In the genomic region with DNA sequence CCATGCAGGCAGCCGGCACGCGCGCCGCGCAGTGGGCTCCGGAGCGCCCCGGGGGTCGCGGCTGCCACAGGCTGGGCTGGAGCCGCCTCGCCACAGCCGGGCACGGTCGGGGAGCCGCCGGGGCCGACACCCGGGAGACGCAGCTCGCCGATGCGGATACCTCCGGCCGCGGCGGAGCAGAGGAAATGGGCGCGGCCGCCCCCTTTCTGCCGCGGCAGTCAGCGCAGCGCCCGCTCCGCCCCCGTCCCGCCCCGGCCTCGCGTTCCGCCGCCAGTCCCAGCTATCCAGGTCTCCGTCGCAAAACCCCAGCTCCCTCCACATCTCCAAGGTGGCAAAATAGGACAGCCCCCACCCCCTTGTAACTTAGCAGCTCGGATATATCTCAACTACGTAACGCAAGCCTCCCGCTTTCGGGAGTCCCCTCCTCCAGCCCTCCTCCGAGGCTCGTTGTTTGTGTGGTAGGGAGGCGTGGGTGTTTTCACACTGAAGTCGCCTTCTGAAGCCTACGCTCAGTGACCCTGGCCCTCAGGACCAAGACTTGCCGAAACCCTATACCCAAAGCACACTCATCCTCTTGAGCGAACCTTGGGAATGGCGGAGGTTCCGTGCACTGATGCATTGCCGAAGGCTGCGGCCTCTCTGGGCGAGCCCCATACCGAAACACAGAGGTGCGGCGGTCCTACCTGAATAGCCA, we compare ENCODE assay signal across 8 cellular contexts. TPM values are rescaled to one million over a fixed set of nuclear protein-coding genes. Genes with fewer than 3 reads are reported as not detected.
DNase-seq lines count a peak whose midpoint lies in the region; ATAC-seq and TF ChIP-seq lines count a peak whose summit lies in the region.

A gene with protein sequence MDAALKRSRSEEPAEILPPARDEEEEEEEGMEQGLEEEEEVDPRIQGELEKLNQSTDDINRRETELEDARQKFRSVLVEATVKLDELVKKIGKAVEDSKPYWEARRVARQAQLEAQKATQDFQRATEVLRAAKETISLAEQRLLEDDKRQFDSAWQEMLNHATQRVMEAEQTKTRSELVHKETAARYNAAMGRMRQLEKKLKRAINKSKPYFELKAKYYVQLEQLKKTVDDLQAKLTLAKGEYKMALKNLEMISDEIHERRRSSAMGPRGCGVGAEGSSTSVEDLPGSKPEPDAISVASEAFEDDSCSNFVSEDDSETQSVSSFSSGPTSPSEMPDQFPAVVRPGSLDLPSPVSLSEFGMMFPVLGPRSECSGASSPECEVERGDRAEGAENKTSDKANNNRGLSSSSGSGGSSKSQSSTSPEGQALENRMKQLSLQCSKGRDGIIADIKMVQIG (minus strand): TSS at position 182 of the 694 bp plus-strand sequence. CDS start 178 bp downstream, at position 4.

- H3K27me3 ChIP-seq in DND-41 (ENCODE audit: insufficient read depth, low read length, poor library complexity): peaks cover 11% of the 10 kb centered on the region
- no peaks in the 10 kb centered on the region for H3K27me3 ChIP-seq in heart left ventricle

- intact Hi-C loops in heart left ventricle (cut with DNase I): loop anchor here in 9 of 10 donors (1.0 to 5.0 kb wide), 9 partner anchors 40 to 65 kb away; no protein-coding TSS in a partner anchor

- peaks cover 29% of the 10 kb centered on the region for H3K79me2 ChIP-seq in DND-41 (ENCODE audit: insufficient read depth, low read length)

- H4K20me1 ChIP-seq in DND-41 (ENCODE audit: insufficient read depth, low read length): no peaks in the 10 kb centered on the region

- peak; percentile 77 for TF ChIP-seq CTCF in DND-41 (IDR thresholded peaks at IDR 0.05; ENCODE audit: borderline replicate concordance, extremely low read depth, low read length, poor library complexity, severe bottlenecking)
- peak; percentile 56 to 90 (median 82) for TF ChIP-seq CTCF in heart left ventricle (IDR thresholded peaks at IDR 0.05)

- peak; percentile 35; the same call in 1 of the 2 replicates for TF ChIP-seq RAD21 in Ishikawa (IDR thresholded peaks at IDR 0.05; ENCODE audit: low read depth)

- H3K4me2 ChIP-seq in DND-41 (ENCODE audit: insufficient read depth, low read length): peak within 1 kb of the TSS; percentile 98

- peaks cover 61% of the 10 kb centered on the region for H3K4me1 ChIP-seq in DND-41 (ENCODE audit: insufficient read depth, low read length)
- peaks cover 0 to 50% (median 30%) of the 10 kb centered on the region in 12 donors for H3K4me1 ChIP-seq in heart left ventricle

- H2AFZ ChIP-seq in DND-41 (ENCODE audit: low read depth, low read length): peak within 1 kb of the TSS; percentile 66

- peak in 1 of 2 donors; percentile 69 for TF ChIP-seq POLR2A in heart left ventricle (IDR thresholded peaks at IDR 0.05)

- H3K4me3 ChIP-seq in DND-41 (ENCODE audit: low read depth in 1 of 2, low read length in 2 of 2): peak within 1 kb of the TSS; percentile 72 to 96
- peak within 1 kb of the TSS; percentile 64 to 96 (median 88) for H3K4me3 ChIP-seq in heart left ventricle

- H3K27ac ChIP-seq in DND-41 (ENCODE audit: low read length): peak within 1 kb of the TSS; percentile 58
- H3K27ac ChIP-seq in adipose tissue (ENCODE audit: low read depth, low read length): no peak within 1 kb of the TSS
- H3K27ac ChIP-seq in heart left ventricle: peak within 1 kb of the TSS; percentile 71 to 91 (median 82)

- no peak for TF ChIP-seq EP300 in Ishikawa (IDR thresholded peaks at IDR 0.05; ENCODE audit: borderline replicate concordance)

- ATAC-seq in DND-41 (ENCODE audit: insufficient read depth, low read depth) (peak; percentile 83), GM21515 (IDR thresholded peaks at IDR 0.05; ENCODE audit: unreplicated experiment) (peak; percentile 75), heart left ventricle (peak; percentile 57 to 94 (median 89))

- H3K36me3 ChIP-seq in DND-41 (ENCODE audit: insufficient read depth, low read length): peaks cover 17% of the 10 kb centered on the region; the same call in 1 of the 2 replicates
- H3K36me3 ChIP-seq in heart left ventricle: peaks cover 0 to 20% (median 0%) of the 10 kb centered on the region in 9 donors

- peak within 1 kb of the TSS; percentile 77 for H3K9ac ChIP-seq in DND-41 (ENCODE audit: low read depth, low read length)

- WGBS in adipose tissue, 3 donors: 12 to 13% (median 13%) methylated on average over 55 to 66 of the region's 66 CpGs
- WGBS in heart left ventricle, 4 donors: 12 to 31% (median 16%) methylated on average over 22 to 66 of the region's 66 CpGs

- DNase-seq in DND-41 (peak; percentile 77), T follicular helper cell (ENCODE audit: low read depth) (peak; percentile 58), heart left ventricle (peak; percentile 79 to 87 (median 83)), pons (ENCODE audit: low spot score) (peak; percentile 58), ureter (ENCODE audit: low spot score) (peak; percentile 76)

- no peaks in the 10 kb centered on the region for H3K9me3 ChIP-seq in DND-41 (ENCODE audit: insufficient read depth, low read length, severe bottlenecking)
- H3K9me3 ChIP-seq in heart left ventricle: no peaks in the 10 kb centered on the region

TF ChIP-seq in Ishikawa, 13 proteins besides CTCF, POLR2A, EP300 and RAD21:
- TF ChIP-seq TEAD4 (IDR thresholded peaks at IDR 0.05) (0 out of 2 replicates have a peak, but pooled peaks have one; percentile 8), ZBTB7A (IDR thresholded peaks at IDR 0.05; ENCODE audit: low read depth) (0 out of 2 replicates have a peak, but pooled peaks have one; percentile 17), TAF1 (IDR thresholded peaks at IDR 0.05; ENCODE audit: low read depth) (peak; percentile 54; the same call in 1 of the 2 replicates), TCF12 (IDR thresholded peaks at IDR 0.05; ENCODE audit: low read depth) (no peak; the same call in 1 of the 2 replicates), EGR1 (IDR thresholded peaks at IDR 0.05) (peak; percentile 60), CEBPB (IDR thresholded peaks at IDR 0.05) (no peak)

RNA-seq across cellular contexts. Expression of the gene that starts here (rescaled TPM):
- polyA plus RNA-seq in adipose tissue: 10 to 100 TPM in 2 of 3 donors, 1 to 10 TPM in 1; 7.8 to 89.5 (median 62.7) TPM
- total RNA-seq in heart left ventricle: 10 to 100 TPM in 5 of 9 donors, 1 to 10 TPM in 4; 4.9 to 28.6 (median 11.7) TPM
- 1 to 10 TPM; 5.2 to 8.7 TPM for polyA plus RNA-seq in heart left ventricle
- 68.0 TPM for total RNA-seq in ureter
